ENCODE assay signal across 35 cellular contexts in the genomic region with DNA sequence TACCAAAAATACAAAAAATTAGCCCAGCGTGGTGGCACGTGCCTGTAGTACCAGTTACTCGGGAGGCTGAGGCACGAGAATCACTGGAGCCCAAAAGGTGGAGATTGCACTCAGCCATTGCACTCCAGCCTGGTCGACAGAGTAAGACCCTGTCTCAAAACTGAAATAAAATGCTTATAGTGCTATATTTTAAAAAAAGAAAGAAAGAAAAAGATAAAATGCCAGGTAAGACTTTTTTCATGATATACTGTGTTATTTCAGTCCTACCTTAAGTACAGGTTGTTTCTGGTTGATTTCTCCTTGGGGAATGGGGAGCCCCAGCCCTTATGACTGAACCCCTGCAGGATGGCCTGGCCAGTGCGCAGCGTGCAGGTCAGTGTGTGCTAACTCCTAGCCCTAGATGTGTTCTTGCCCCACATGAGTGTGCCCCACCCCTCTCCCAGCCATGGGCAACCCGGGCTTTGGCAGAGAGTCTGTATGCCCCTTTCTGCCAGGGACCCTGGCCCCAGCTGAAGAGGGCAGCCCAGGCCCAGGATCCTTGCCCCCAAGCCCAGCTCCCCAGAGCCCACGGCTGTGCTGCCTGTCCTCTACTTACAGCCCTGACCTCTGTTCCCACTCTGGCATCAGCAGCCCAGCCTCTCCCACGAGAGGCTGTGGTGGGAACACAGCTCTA. TPM values are rescaled to one million over a fixed set of nuclear protein-coding genes. Genes with fewer than 3 reads are reported as not detected.
"Had no signal": no experiment of that assay in that cellular context is flagged by ENCODE, and none has a peak within 500 bp of the region (broad histone marks: within the 10 kb centered on the region; RNA-seq: fewer than 3 reads in every experiment).

No MANE protein-coding gene starts in this region.

- H3K4me1 Mint-ChIP-seq: nephron had no signal

- H3K4me3 ChIP-seq: colonic mucosa, gastrocnemius medialis, smooth muscle cell, testis, tibial artery had no signal

- H3K79me2 ChIP-seq: parathyroid adenoma had no signal

- H3K27ac Mint-ChIP-seq: dendritic cell treated with granulocyte-macrophage colony-stimulating factor and Interleukin-4, amounts not matched to agents 40 ng/mL and 50 ng/mL, for 4 days; naive thymus-derived CD4-positive, alpha-beta T cell; nephron; progenitor cell of endocrine pancreas; type B pancreatic cell had no signal

- H3K9ac ChIP-seq: parathyroid adenoma had no signal

- H3K9me3 Mint-ChIP-seq: dendritic cell treated with granulocyte-macrophage colony-stimulating factor and Interleukin-4, amounts not matched to agents 40 ng/mL and 50 ng/mL, for 4 days; endodermal cell; nephron; type B pancreatic cell had no signal

- ATAC-seq: esophagus mucosa; gastrocnemius medialis; left lobe of liver; naive thymus-derived CD4-positive, alpha-beta T cell; sciatic nerve; stimulated activated naive CD8-positive, alpha-beta T cell treated with anti-CD3 and anti-CD28 coated beads, Interleukin-15, Interleukin-2, amounts not matched to agents 100 U/mL and 50 U/mL, for 24 hours had no signal

- H3K4me1 ChIP-seq: colonic mucosa, gastrocnemius medialis, parathyroid adenoma, testis, tibial artery had no signal

- H3K4me3 Mint-ChIP-seq: dendritic cell treated with granulocyte-macrophage colony-stimulating factor and Interleukin-4, amounts not matched to agents 40 ng/mL and 50 ng/mL, for 4 days; endodermal cell; naive thymus-derived CD4-positive, alpha-beta T cell; nephron; type B pancreatic cell had no signal

- DNase-seq: colonic mucosa; effector CD8-positive, alpha-beta T cell; endodermal cell; foreskin fibroblast; gastrocnemius medialis; head of caudate nucleus; mammary epithelial cell; mesendoderm; midbrain; naive thymus-derived CD4-positive, alpha-beta T cell; stimulated activated CD4-positive, alpha-beta T cell treated with anti-CD3 and anti-CD28 coated beads, Interleukin-12 subunit alpha, Interleukin-12 subunit beta, amount 100 ng/mL, for 4 hours; stimulated activated CD4-positive, alpha-beta T cell treated with anti-CD3 and anti-CD28 coated beads, Interleukin-1b, Interleukin-23, amount 100 ng/mL, for 48 hours; stimulated activated CD4-positive, alpha-beta T cell treated with anti-CD3 and anti-CD28 coated beads, Interleukin-4, amount 100 ng/mL, for 1 hour; stimulated activated CD8-positive, alpha-beta memory T cell treated with anti-CD3 and anti-CD28 coated beads, Interleukin-4, amount 100 ng/mL, for 48 hours; stimulated activated naive CD8-positive, alpha-beta T cell treated with anti-CD3 and anti-CD28 coated beads, Interleukin-15, Interleukin-2, amounts not matched to agents 100 U/mL and 50 U/mL, for 24 hours; substantia nigra; testis; tibial artery had no signal

- H3K4me2 ChIP-seq: smooth muscle cell had no signal

- H2AFZ ChIP-seq: parathyroid adenoma had no signal

- H3K9me3 ChIP-seq: colonic mucosa, gastrocnemius medialis, neutrophil, testis, tibial artery had no signal

- H3K27ac ChIP-seq: colonic mucosa, epithelial cell of prostate, gastrocnemius medialis, neutrophil, parathyroid adenoma, testis, tibial artery had no signal

- H3K36me3 Mint-ChIP-seq: naive thymus-derived CD4-positive, alpha-beta T cell; type B pancreatic cell had no signal

- H3K36me3 ChIP-seq: colonic mucosa, gastrocnemius medialis, neutrophil, tibial artery had no signal

- FAIRE-seq: keratinocyte had no signal

- H3K27me3 ChIP-seq: colonic mucosa, neutrophil, testis had no signal

RNA-seq across cellular contexts. Expression of a gene that starts 1.3 kb away (rescaled TPM):
- total RNA-seq: chondrocyte; gastrocnemius medialis; glomerular endothelial cell; left lobe of liver; lower leg skin; naive thymus-derived CD4-positive, alpha-beta T cell; omental fat pad; progenitor cell of endocrine pancreas; sciatic nerve; smooth muscle cell had no signal
- polyA plus RNA-seq: naive thymus-derived CD4-positive, alpha-beta T cell; smooth muscle cell; urinary bladder had no signal
